ENCODE assay signal across 2 cellular contexts in the genomic region with DNA sequence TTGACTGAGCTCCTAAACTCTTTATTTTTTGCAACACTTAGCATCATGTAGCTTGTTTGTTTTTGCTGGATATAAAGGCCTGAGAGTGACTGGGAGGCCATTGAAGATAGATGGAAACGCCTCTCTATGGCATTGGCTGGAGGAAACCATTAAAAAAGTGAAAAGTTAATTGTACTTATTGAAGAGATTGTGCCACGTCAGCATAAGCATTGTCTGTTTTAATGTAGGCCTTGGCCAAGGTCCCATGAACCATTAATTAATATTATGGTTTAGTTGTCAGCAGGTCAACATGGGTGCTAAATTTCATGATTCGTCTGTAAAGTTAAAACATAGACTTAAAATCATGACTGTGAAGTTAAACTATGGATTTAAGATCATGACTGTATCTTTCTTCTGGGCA.
TF ChIP-seq lines count a peak whose summit lies in the region.

No MANE protein-coding gene starts in this region.

TF ChIP-seq in A549, 52 proteins besides CTCF, POLR2A, EP300 and RAD21:
- TF ChIP-seq, protein P1, sequence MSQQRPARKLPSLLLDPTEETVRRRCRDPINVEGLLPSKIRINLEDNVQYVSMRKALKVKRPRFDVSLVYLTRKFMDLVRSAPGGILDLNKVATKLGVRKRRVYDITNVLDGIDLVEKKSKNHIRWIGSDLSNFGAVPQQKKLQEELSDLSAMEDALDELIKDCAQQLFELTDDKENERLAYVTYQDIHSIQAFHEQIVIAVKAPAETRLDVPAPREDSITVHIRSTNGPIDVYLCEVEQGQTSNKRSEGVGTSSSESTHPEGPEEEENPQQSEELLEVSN (IDR thresholded peaks at IDR 0.05; ENCODE audit: borderline replicate concordance, low read depth), result no peak
- peak; percentile 83 for TF ChIP-seq MAFK (IDR thresholded peaks at IDR 0.05; ENCODE audit: partially characterized antibody)

TF ChIP-seq in K562, 482 proteins besides CTCF, POLR2A, EP300 and RAD21 (continued from another document):
- TF ChIP-seq, protein P2, sequence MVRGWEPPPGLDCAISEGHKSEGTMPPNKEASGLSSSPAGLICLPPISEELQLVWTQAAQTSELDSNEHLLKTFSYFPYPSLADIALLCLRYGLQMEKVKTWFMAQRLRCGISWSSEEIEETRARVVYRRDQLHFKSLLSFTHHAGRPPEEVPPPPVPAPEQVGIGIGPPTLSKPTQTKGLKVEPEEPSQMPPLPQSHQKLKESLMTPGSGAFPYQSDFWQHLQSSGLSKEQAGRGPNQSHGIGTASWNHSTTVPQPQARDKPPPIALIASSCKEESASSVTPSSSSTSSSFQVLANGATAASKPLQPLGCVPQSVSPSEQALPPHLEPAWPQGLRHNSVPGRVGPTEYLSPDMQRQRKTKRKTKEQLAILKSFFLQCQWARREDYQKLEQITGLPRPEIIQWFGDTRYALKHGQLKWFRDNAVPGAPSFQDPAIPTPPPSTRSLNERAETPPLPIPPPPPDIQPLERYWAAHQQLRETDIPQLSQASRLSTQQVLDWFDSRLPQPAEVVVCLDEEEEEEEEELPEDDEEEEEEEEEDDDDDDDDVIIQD (CRISPR knock-in tag; IDR thresholded peaks at IDR 0.05), result no peak
- TF ChIP-seq, protein P3, sequence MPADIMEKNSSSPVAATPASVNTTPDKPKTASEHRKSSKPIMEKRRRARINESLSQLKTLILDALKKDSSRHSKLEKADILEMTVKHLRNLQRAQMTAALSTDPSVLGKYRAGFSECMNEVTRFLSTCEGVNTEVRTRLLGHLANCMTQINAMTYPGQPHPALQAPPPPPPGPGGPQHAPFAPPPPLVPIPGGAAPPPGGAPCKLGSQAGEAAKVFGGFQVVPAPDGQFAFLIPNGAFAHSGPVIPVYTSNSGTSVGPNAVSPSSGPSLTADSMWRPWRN (IDR thresholded peaks at IDR 0.05; ENCODE audit: low read depth), result no peak
- TF ChIP-seq, protein P4, sequence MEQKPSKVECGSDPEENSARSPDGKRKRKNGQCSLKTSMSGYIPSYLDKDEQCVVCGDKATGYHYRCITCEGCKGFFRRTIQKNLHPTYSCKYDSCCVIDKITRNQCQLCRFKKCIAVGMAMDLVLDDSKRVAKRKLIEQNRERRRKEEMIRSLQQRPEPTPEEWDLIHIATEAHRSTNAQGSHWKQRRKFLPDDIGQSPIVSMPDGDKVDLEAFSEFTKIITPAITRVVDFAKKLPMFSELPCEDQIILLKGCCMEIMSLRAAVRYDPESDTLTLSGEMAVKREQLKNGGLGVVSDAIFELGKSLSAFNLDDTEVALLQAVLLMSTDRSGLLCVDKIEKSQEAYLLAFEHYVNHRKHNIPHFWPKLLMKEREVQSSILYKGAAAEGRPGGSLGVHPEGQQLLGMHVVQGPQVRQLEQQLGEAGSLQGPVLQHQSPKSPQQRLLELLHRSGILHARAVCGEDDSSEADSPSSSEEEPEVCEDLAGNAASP (IDR thresholded peaks at IDR 0.05), result no peak
- TF ChIP-seq SMARCC2 (IDR thresholded peaks at IDR 0.05; ENCODE audit: low read depth), result no peak
- no peak for TF ChIP-seq FOXA3 (CRISPR knock-in tag; conservative IDR thresholded peaks at IDR 0.05 in 1 of 2, IDR thresholded peaks at IDR 0.05 in 1 of 2)
- no peak for TF ChIP-seq ZNF696 (CRISPR knock-in tag; conservative IDR thresholded peaks at IDR 0.05)
- peak; percentile 83 for TF ChIP-seq MAFK (IDR thresholded peaks at IDR 0.05; ENCODE audit: low read length)
- no peak for TF ChIP-seq ZNF764 (CRISPR knock-in tag; IDR thresholded peaks at IDR 0.05; ENCODE audit: low read depth)
- TF ChIP-seq DMBX1 (CRISPR knock-in tag; IDR thresholded peaks at IDR 0.05; ENCODE audit: borderline replicate concordance), result no peak
- TF ChIP-seq ZNF316 (IDR thresholded peaks at IDR 0.05), result peak; percentile 63
- TF ChIP-seq, protein P5, sequence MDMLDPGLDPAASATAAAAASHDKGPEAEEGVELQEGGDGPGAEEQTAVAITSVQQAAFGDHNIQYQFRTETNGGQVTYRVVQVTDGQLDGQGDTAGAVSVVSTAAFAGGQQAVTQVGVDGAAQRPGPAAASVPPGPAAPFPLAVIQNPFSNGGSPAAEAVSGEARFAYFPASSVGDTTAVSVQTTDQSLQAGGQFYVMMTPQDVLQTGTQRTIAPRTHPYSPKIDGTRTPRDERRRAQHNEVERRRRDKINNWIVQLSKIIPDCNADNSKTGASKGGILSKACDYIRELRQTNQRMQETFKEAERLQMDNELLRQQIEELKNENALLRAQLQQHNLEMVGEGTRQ (CRISPR knock-in tag; IDR thresholded peaks at IDR 0.05), result no peak
- peak; percentile 58; the same call in 1 of the 2 replicates for TF ChIP-seq MAFF (IDR thresholded peaks at IDR 0.05; ENCODE audit: low read length)
- no peak for TF ChIP-seq RBM25 (IDR thresholded peaks at IDR 0.05; ENCODE audit: low read depth, low read length, severe bottlenecking)
- TF ChIP-seq, protein P6, sequence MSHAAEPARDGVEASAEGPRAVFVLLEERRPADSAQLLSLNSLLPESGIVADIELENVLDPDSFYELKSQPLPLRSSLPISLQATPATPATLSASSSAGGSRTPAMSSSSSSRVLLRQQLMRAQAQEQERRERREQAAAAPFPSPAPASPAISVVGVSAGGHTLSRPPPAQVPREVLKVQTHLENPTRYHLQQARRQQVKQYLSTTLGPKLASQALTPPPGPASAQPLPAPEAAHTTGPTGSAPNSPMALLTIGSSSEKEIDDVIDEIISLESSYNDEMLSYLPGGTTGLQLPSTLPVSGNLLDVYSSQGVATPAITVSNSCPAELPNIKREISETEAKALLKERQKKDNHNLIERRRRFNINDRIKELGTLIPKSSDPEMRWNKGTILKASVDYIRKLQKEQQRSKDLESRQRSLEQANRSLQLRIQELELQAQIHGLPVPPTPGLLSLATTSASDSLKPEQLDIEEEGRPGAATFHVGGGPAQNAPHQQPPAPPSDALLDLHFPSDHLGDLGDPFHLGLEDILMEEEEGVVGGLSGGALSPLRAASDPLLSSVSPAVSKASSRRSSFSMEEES (CRISPR knock-in tag; IDR thresholded peaks at IDR 0.05), result no peak
- no peak for TF ChIP-seq TCF7L2 (IDR thresholded peaks at IDR 0.05; ENCODE audit: low read depth, low read length)
- TF ChIP-seq MAFG (tag; conservative IDR thresholded peaks at IDR 0.05), result peak; percentile 63
